ENCODE assay signal across 14 cellular contexts in the genomic region with DNA sequence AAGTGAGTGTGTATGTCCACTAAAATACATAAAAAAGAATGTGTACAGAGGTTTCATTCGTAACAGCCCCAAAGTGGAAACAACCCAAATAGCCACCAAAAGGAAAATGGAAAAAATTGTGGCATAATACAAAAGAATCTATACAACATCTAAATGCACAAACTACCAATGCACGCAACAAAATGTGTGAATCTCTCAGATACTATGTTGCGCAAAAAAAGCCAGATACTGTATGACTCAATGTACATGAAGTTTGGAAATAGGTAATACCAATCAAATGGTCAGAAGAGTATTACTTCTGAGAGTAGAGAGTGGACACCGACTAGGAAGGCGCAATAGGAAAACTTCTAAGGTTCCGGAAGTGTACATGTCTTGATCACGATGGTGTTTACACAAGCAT. TPM values are rescaled to one million over a fixed set of nuclear protein-coding genes. Genes with fewer than 3 reads are reported as not detected.
DNase-seq lines count a peak whose midpoint lies in the region; ATAC-seq and TF ChIP-seq lines count a peak whose summit lies in the region.
"Had no signal": no experiment of that assay in that cellular context is flagged by ENCODE, and none has a peak within 500 bp of the region (broad histone marks: within the 10 kb centered on the region; RNA-seq: fewer than 3 reads in every experiment).

No MANE protein-coding gene starts in this region.

- H3K79me2 ChIP-seq in Loucy (ENCODE audit: insufficient read depth, low read length) (peaks cover 19% of the 10 kb centered on the region; the same call in 1 of the 2 replicates), parathyroid adenoma (peaks cover 12% of the 10 kb centered on the region)

- H3K36me3 Mint-ChIP-seq in activated CD4-positive, alpha-beta T cell treated with anti-CD3 and anti-CD28 coated beads, Interleukin-2, amount 10 ng/mL, durations not matched to agents 7 days and 5 days (ENCODE audit: low read depth), result peaks cover 34% of the 10 kb centered on the region
- H3K36me3 Mint-ChIP-seq in central memory CD8-positive, alpha-beta T cell (ENCODE audit: insufficient read depth), result peaks cover 32% of the 10 kb centered on the region

- no peaks in the 10 kb centered on the region for H3K9me3 Mint-ChIP-seq in activated CD4-positive, alpha-beta T cell treated with anti-CD3 and anti-CD28 coated beads, Interleukin-2, amount 10 ng/mL, durations not matched to agents 7 days and 5 days
- no peaks in the 10 kb centered on the region for H3K9me3 Mint-ChIP-seq in central memory CD8-positive, alpha-beta T cell
- H3K9me3 Mint-ChIP-seq: activated naive CD4-positive, alpha-beta T cell treated with anti-CD3 and anti-CD28 coated beads, Interleukin-2, amount 50 U/mL, for 72 hours had no signal

- H2AFZ ChIP-seq in Loucy (ENCODE audit: low read length), result no peak overlapping the region
- H2AFZ ChIP-seq in parathyroid adenoma, result no peak overlapping the region

- H3K9me2 ChIP-seq in Loucy (replicated peaks; ENCODE audit: low read depth, low read length), result no peaks in the 10 kb centered on the region

- no peaks in the 10 kb centered on the region for H3K9me3 ChIP-seq in Loucy (ENCODE audit: insufficient read depth, low read depth, low read length)
- H3K9me3 ChIP-seq in parathyroid adenoma (ENCODE audit: control insufficient read depth, low read length), result no peaks in the 10 kb centered on the region

- in situ Hi-C loops in GM13976 (cut with MboI; ENCODE audit: low sequenced_read_pairs, unreplicated experiment), result no loop called here

- TF ChIP-seq CTCF in Loucy (conservative IDR thresholded peaks at IDR 0.05; ENCODE audit: low read length) (no peak), parathyroid adenoma (IDR thresholded peaks at IDR 0.05) (no peak), GM13976 (IDR thresholded peaks at IDR 0.05; ENCODE audit: borderline replicate concordance, control extremely low read depth, extremely low read depth, insufficient read depth, missing control alignments) (no peak)

- no peaks in the 10 kb centered on the region for H3K27me3 Mint-ChIP-seq in activated CD4-positive, alpha-beta T cell treated with anti-CD3 and anti-CD28 coated beads, Interleukin-2, amount 10 ng/mL, durations not matched to agents 7 days and 5 days
- H3K27me3 Mint-ChIP-seq in central memory CD8-positive, alpha-beta T cell, result no peaks in the 10 kb centered on the region

- H4K20me1 ChIP-seq in Loucy (ENCODE audit: insufficient read depth, low read length, poor library complexity, severe bottlenecking), result no peaks in the 10 kb centered on the region

- H3K27ac ChIP-seq in parathyroid adenoma, result no peak overlapping the region
- H3K27ac ChIP-seq: KMS-11 had no signal

- peak overlapping the region; percentile 87 for H3K4me3 Mint-ChIP-seq in activated CD4-positive, alpha-beta T cell treated with anti-CD3 and anti-CD28 coated beads, Interleukin-2, amount 10 ng/mL, durations not matched to agents 7 days and 5 days
- H3K4me3 Mint-ChIP-seq in central memory CD8-positive, alpha-beta T cell, result peak overlapping the region; percentile 88

- H3K27ac Mint-ChIP-seq in activated CD4-positive, alpha-beta T cell treated with anti-CD3 and anti-CD28 coated beads, Interleukin-2, amount 10 ng/mL, durations not matched to agents 7 days and 5 days, result no peak overlapping the region
- H3K27ac Mint-ChIP-seq in central memory CD8-positive, alpha-beta T cell (ENCODE audit: low read depth), result no peak overlapping the region

- ATAC-seq in central memory CD8-positive, alpha-beta T cell (replicated peaks; ENCODE audit: extremely low read depth, poor library complexity, severe bottlenecking), result no peak
- ATAC-seq in GM21526 (IDR thresholded peaks at IDR 0.05; ENCODE audit: low FRiP score, unreplicated experiment), result no peak
- ATAC-seq: activated naive CD4-positive, alpha-beta T cell treated with anti-CD3 and anti-CD28 coated beads, Interleukin-2, amount 50 U/mL, for 72 hours; Right ventricle myocardium inferior had no signal

- POLR2A ChIA-PET in activated CD4-positive, alpha-beta T cell treated with anti-CD3 and anti-CD28 coated beads, Interleukin-2, amount 10 ng/mL, durations not matched to agents 7 days and 5 days (lab: Charles Lee), result no interaction called here

- DNase-seq in activated CD4-positive, alpha-beta T cell treated with anti-CD3 and anti-CD28 coated beads, Interleukin-2, amount 10 ng/mL, durations not matched to agents 7 days and 5 days, result no peak
- DNase-seq in activated CD4-positive, alpha-beta T cell treated with anti-CD3 and anti-CD28 coated beads, Interleukin-2, amount 50 U/mL, for 48 hours, result no peak
- DNase-seq in central memory CD8-positive, alpha-beta T cell (ENCODE audit: low spot score in 2 of 2), result no peak
- DNase-seq in HuH-7.5 (ENCODE audit: low spot score), result no peak
- DNase-seq in GM13976 (ENCODE audit: low spot score), result no peak
- DNase-seq: H7, NCI-H1930, NCI-H748 treated with DMSO at 0.1 percent for 48 hours had no signal

- CTCF ChIA-PET in activated CD4-positive, alpha-beta T cell treated with anti-CD3 and anti-CD28 coated beads, Interleukin-2, amount 10 ng/mL, durations not matched to agents 7 days and 5 days (lab: Charles Lee), result no interaction called here

- peak overlapping the region; percentile 45 for H3K4me3 ChIP-seq in Loucy (ENCODE audit: low read length, poor library complexity, severe bottlenecking)
- H3K4me3 ChIP-seq in parathyroid adenoma (ENCODE audit: low read depth, low read length), result no peak overlapping the region

- H3K4me2 ChIP-seq in Loucy (ENCODE audit: low read depth, low read length, poor library complexity, severe bottlenecking) (peak overlapping the region; percentile 77), parathyroid adenoma (ENCODE audit: low read length) (peak overlapping the region; percentile 84)

- H3K36me3 ChIP-seq in Loucy (ENCODE audit: insufficient read depth, low read length), result no peaks in the 10 kb centered on the region; the same call in 1 of the 2 replicates
- no peaks in the 10 kb centered on the region for H3K36me3 ChIP-seq in parathyroid adenoma (ENCODE audit: control insufficient read depth, insufficient read depth, low read length)

- peaks cover 52% of the 10 kb centered on the region for H3K4me1 Mint-ChIP-seq in activated CD4-positive, alpha-beta T cell treated with anti-CD3 and anti-CD28 coated beads, Interleukin-2, amount 10 ng/mL, durations not matched to agents 7 days and 5 days
- peaks cover 54% of the 10 kb centered on the region for H3K4me1 Mint-ChIP-seq in central memory CD8-positive, alpha-beta T cell

- H3K27me3 ChIP-seq in Loucy (ENCODE audit: insufficient read depth, low read length, poor library complexity, severe bottlenecking) (peaks cover 12% of the 10 kb centered on the region), parathyroid adenoma (ENCODE audit: control insufficient read depth, insufficient read depth, low read length) (no peaks in the 10 kb centered on the region)

- H3K9ac ChIP-seq in Loucy (ENCODE audit: low read depth, low read length, poor library complexity, severe bottlenecking) (peak overlapping the region; percentile 19), parathyroid adenoma (no peak overlapping the region)
- H3K9ac ChIP-seq: KMS-11 had no signal

- H3K4me1 ChIP-seq in Loucy (ENCODE audit: insufficient read depth, low read length, poor library complexity, severe bottlenecking) (peaks cover 37% of the 10 kb centered on the region), parathyroid adenoma (peaks cover 3% of the 10 kb centered on the region)

- H3F3A ChIP-seq in Loucy (ENCODE audit: low read depth), result no peaks in the 10 kb centered on the region

RNA-seq across cellular contexts. Expression of a gene that starts 2.4 kb away (rescaled TPM):
- total RNA-seq in activated CD4-positive, alpha-beta T cell treated with anti-CD3 and anti-CD28 coated beads, Interleukin-2, amount 10 ng/mL, durations not matched to agents 7 days and 5 days, result 10 to 100 TPM; 15.5 to 15.8 TPM
